Comparison of ENCODE assay signal across 15 cellular contexts in genomic region chr7:155652156-155653124, GRCh38. TPM values are rescaled to one million over a fixed set of nuclear protein-coding genes. Genes with fewer than 3 reads are reported as not detected.
A peak's percentile ranks its signal among the peaks of the same experiment; 100 is the strongest.
DNase-seq lines count a peak whose midpoint lies in the region; ATAC-seq and TF ChIP-seq lines count a peak whose summit lies in the region.
"Had no signal": no experiment of that assay in that cellular context is flagged by ENCODE, and none has a peak within 500 bp of the region (broad histone marks: within the 10 kb centered on the region; RNA-seq: fewer than 3 reads in every experiment).

No MANE protein-coding gene starts in this region.

- peak overlapping the region in 5 of 8 donors; percentile 13 to 40 (median 18) for H3K4me3 Mint-ChIP-seq in CD4-positive, alpha-beta memory T cell
- no peak overlapping the region for H3K4me3 Mint-ChIP-seq in central memory CD8-positive, alpha-beta T cell
- no peak overlapping the region for H3K4me3 Mint-ChIP-seq in memory B cell

- no peak for DNase-seq in CD4-positive, alpha-beta memory T cell
- no peak for DNase-seq in central memory CD8-positive, alpha-beta T cell (ENCODE audit: low spot score in 2 of 2)
- DNase-seq in memory B cell (ENCODE audit: low spot score in 2 of 2), result no peak
- DNase-seq: activated CD4-positive, alpha-beta T cell treated with anti-CD3 and anti-CD28 coated beads for 4 hours; body of pancreas; effector CD4-positive, alpha-beta T cell; NCI-H1436; right cardiac atrium; stimulated activated CD4-positive, alpha-beta T cell treated with anti-CD3 and anti-CD28 coated beads, Interleukin-4, amount 100 ng/mL, for 24 hours; upper lobe of left lung had no signal

- H3K4me1 Mint-ChIP-seq in CD4-positive, alpha-beta memory T cell, result peaks cover 61 to 98% (median 79%) of the 10 kb centered on the region in 4 donors
- H3K4me1 Mint-ChIP-seq in central memory CD8-positive, alpha-beta T cell, result peaks cover 75% of the 10 kb centered on the region
- peaks cover 46% of the 10 kb centered on the region for H3K4me1 Mint-ChIP-seq in memory B cell

- H3K36me3 Mint-ChIP-seq in CD4-positive, alpha-beta memory T cell, result peaks cover 31 to 34% of the 10 kb centered on the region in 2 donors
- H3K36me3 Mint-ChIP-seq in central memory CD8-positive, alpha-beta T cell (ENCODE audit: insufficient read depth), result peaks cover 17% of the 10 kb centered on the region
- H3K36me3 Mint-ChIP-seq in memory B cell, result peaks cover 27% of the 10 kb centered on the region

- no peak overlapping the region for H3K4me3 ChIP-seq in CD4-positive, alpha-beta memory T cell (ENCODE audit: low read length in 2 of 2)
- H3K4me3 ChIP-seq in HEK293 (ENCODE audit: low read depth, low read length), result no peak overlapping the region
- H3K4me3 ChIP-seq: BLaER1 treated with 17β-estradiol and CSF1 and Interleukin-3, amounts not matched to agents 10 nM and 100 nM; body of pancreas; upper lobe of left lung had no signal

- no peaks in the 10 kb centered on the region for H3K27me3 Mint-ChIP-seq in CD4-positive, alpha-beta memory T cell
- H3K27me3 Mint-ChIP-seq in central memory CD8-positive, alpha-beta T cell, result no peaks in the 10 kb centered on the region
- H3K27me3 Mint-ChIP-seq in memory B cell, result no peaks in the 10 kb centered on the region

- no peaks in the 10 kb centered on the region for H3K36me3 ChIP-seq in CD4-positive, alpha-beta memory T cell (ENCODE audit: insufficient read depth, low read length)
- H3K36me3 ChIP-seq in HEK293 (ENCODE audit: control insufficient read depth in 2 of 2, insufficient read depth in 1 of 2, low read length in 2 of 2), result peaks cover 0 to 23% of the 10 kb centered on the region in 2 experiments; a peak in 1 of 3 replicates

- H3K27ac ChIP-seq in CD4-positive, alpha-beta memory T cell (ENCODE audit: low read depth, low read length), result no peak overlapping the region
- no peak overlapping the region for H3K27ac ChIP-seq in HEK293 (ENCODE audit: extremely low read depth, low read depth, low read length)

- H3K9me3 ChIP-seq in CD4-positive, alpha-beta memory T cell (ENCODE audit: control insufficient read depth in 1 of 2, low read length in 2 of 2), result no peaks in the 10 kb centered on the region
- H3K9me3 ChIP-seq in HEK293 (ENCODE audit: control insufficient read depth, insufficient read depth, low read depth, low read length), result no peaks in the 10 kb centered on the region

- POLR2A ChIA-PET in CD4-positive, alpha-beta memory T cell (lab: Charles Lee; ENCODE audit: partially characterized antibody), result interaction anchor here (1.7 kb wide), 1 partner anchor 8 kb away, joined by 5 read pairs; the partner anchor contains the start of gene RBM33
- POLR2A ChIA-PET in HEK293 (lab: Yijun Ruan, JAX), result no interaction called here

- H3K9me3 Mint-ChIP-seq in CD4-positive, alpha-beta memory T cell, result peaks cover 0 to 18% (median 12%) of the 10 kb centered on the region in 8 donors
- peaks cover 7% of the 10 kb centered on the region for H3K9me3 Mint-ChIP-seq in central memory CD8-positive, alpha-beta T cell
- H3K9me3 Mint-ChIP-seq in memory B cell, result peaks cover 6% of the 10 kb centered on the region

- peaks cover 84% of the 10 kb centered on the region for H3K4me1 ChIP-seq in CD4-positive, alpha-beta memory T cell (ENCODE audit: insufficient read depth, low read length)
- H3K4me1 ChIP-seq in HEK293 (ENCODE audit: control insufficient read depth, insufficient read depth, low read length), result no peaks in the 10 kb centered on the region

- intact Hi-C loops in CD4-positive, alpha-beta memory T cell (cut with micrococcal nuclease), result no loop called here

- H3K27me3 ChIP-seq in CD4-positive, alpha-beta memory T cell (ENCODE audit: insufficient read depth, low read length), result no peaks in the 10 kb centered on the region
- H3K27me3 ChIP-seq: BLaER1 treated with 17β-estradiol and CSF1 and Interleukin-3, amounts not matched to agents 10 nM and 100 nM; body of pancreas; upper lobe of left lung had no signal

- ATAC-seq in central memory CD8-positive, alpha-beta T cell (replicated peaks; ENCODE audit: extremely low read depth, poor library complexity, severe bottlenecking), result no peak
- ATAC-seq in memory B cell (ENCODE audit: low read depth) (no peak), GM18868 (IDR thresholded peaks at IDR 0.05; ENCODE audit: unreplicated experiment) (no peak), GM19351 (IDR thresholded peaks at IDR 0.05; ENCODE audit: unreplicated experiment) (no peak), HG03460 (IDR thresholded peaks at IDR 0.05; ENCODE audit: unreplicated experiment) (no peak)
- ATAC-seq: body of pancreas had no signal

- CTCF ChIA-PET in CD4-positive, alpha-beta memory T cell (lab: Charles Lee; ENCODE audit: partially characterized antibody), result no interaction called here
- CTCF ChIA-PET in HEK293 (lab: Yijun Ruan, JAX), result no interaction called here

- TF ChIP-seq CTCF in HEK293 (tag by site-specific recombination; IDR thresholded peaks at IDR 0.05), result no peak

- peak overlapping the region in 1 of 7 donors; percentile 5 for H3K27ac Mint-ChIP-seq in CD4-positive, alpha-beta memory T cell
- peak overlapping the region; percentile 46 for H3K27ac Mint-ChIP-seq in central memory CD8-positive, alpha-beta T cell (ENCODE audit: low read depth)
- H3K27ac Mint-ChIP-seq in memory B cell, result peak overlapping the region; percentile 14

TF ChIP-seq in HEK293, 187 proteins besides CTCF, POLR2A, EP300 and RAD21:
- TF ChIP-seq ZNF146 (tag by site-specific recombination; IDR thresholded peaks at IDR 0.05) (0 out of 2 replicates have a peak, but pooled peaks have one; percentile 8), RBAK (tag by site-specific recombination; IDR thresholded peaks at IDR 0.05) (no peak)

RNA-seq across cellular contexts. Expression of gene RBM33, which starts 8.0 kb away (rescaled TPM):
- total RNA-seq in CD4-positive, alpha-beta memory T cell, result 100 to 1,000 TPM; 161 to 167 TPM
- 10 to 100 TPM; 17.2 to 65.4 TPM for polyA plus RNA-seq in CD4-positive, alpha-beta memory T cell

Comparison
In these comparisons a context has a peak if more than half of its experiments do, and no peak if none do; other contexts are left out.
1. H3K4me3 Mint-ChIP-seq: peak in CD4-positive, alpha-beta memory T cell (5 of 8); none in central memory CD8-positive, alpha-beta T cell (single experiment) and memory B cell (single experiment).